8 cellular contexts compared by ENCODE assay signal in the genomic region with DNA sequence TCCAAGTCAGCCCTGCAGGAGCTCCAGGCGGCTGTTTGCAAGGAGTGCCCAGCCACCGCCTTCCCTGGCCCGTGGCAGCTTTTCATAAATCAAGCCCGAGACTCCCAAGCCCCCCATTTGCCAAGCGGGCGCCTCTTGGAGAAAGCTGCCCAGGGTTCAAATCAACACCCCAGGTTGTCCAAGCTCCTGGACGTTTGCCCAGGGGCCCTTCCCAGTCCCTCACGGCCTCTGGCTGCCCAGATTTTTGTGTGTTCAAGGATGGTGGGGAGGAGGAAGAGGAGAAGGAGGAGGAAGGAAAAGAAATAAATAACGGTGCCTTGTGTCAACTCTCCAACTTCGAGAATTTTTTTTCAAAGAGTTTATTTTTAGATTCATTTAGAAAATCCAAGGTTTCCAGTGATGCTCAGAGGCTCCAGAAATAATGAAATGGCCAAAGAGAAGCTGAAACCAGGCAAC. TPM values are rescaled to one million over a fixed set of nuclear protein-coding genes. Genes with fewer than 3 reads are reported as not detected.
DNase-seq lines count a peak whose midpoint lies in the region; ATAC-seq and TF ChIP-seq lines count a peak whose summit lies in the region.

No MANE protein-coding gene starts in this region.

- TF ChIP-seq CTCF in CD8-positive, alpha-beta T cell (IDR thresholded peaks at IDR 0.05), result no peak
- TF ChIP-seq CTCF in activated B cell treated with CpG ODN at 0.5 μM for 24 hours (IDR thresholded peaks at IDR 0.05) (no peak), ovary (IDR thresholded peaks at IDR 0.05) (no peak)

- intact Hi-C loops in CD8-positive, alpha-beta T cell (cut with DNase I, micrococcal nuclease), result no loop called here
- intact Hi-C loops in activated B cell treated with CpG ODN at 0.5 μM for 24 hours (cut with micrococcal nuclease) (loop anchor here (2.0 kb wide), 1 partner anchor 20 kb away; the partner anchor contains the start of gene NFATC2), Right ventricle myocardium superior (cut with DNase I) (loop anchor here (10.0 kb wide), 1 partner anchor 108 kb away; no protein-coding TSS in a partner anchor), ovary (cut with DNase I) (loop anchor here in 3 of 4 donors (5.0 to 10.0 kb wide), 4 partner anchors 68 to 1296 kb away; no protein-coding TSS in a partner anchor)

- CTCF ChIA-PET in CD8-positive, alpha-beta T cell (lab: Charles Lee), result interaction anchor here (0.7 to 2.2 kb wide), 5 partner anchors 32 to 254 kb away, joined by 3 to 10 read pairs (median 4); no protein-coding TSS in a partner anchor
- CTCF ChIA-PET in activated B cell treated with CpG ODN at 0.5 μM for 24 hours (lab: Charles Lee), result interaction anchor here (1.3 to 2.4 kb wide), 3 partner anchors 32 to 575 kb away, joined by 4 to 12 read pairs (median 5); no protein-coding TSS in a partner anchor

- no peaks in the 10 kb centered on the region for H3K36me3 ChIP-seq in CD8-positive, alpha-beta T cell (ENCODE audit: insufficient read depth, low read length)
- H3K36me3 ChIP-seq in ovary, result no peaks in the 10 kb centered on the region

- H3K27ac ChIP-seq in CD8-positive, alpha-beta T cell (ENCODE audit: low read depth, low read length), result no peak overlapping the region
- peak overlapping the region; percentile 88 to 96 for H3K27ac ChIP-seq in ovary

- H3K4me3 ChIP-seq in CD8-positive, alpha-beta T cell (ENCODE audit: low read depth, low read length), result peak overlapping the region; percentile 47
- peak overlapping the region; percentile 50 for H3K4me3 ChIP-seq in ovary

- no peak for TF ChIP-seq POLR2A in ovary (IDR thresholded peaks at IDR 0.05)

- H3K36me3 Mint-ChIP-seq in CD8-positive, alpha-beta T cell, result no peaks in the 10 kb centered on the region
- H3K36me3 Mint-ChIP-seq in activated B cell treated with CpG ODN at 0.5 μM for 24 hours (ENCODE audit: low read depth), result no peaks in the 10 kb centered on the region

- peaks cover 29% of the 10 kb centered on the region for H3K4me1 Mint-ChIP-seq in CD8-positive, alpha-beta T cell (ENCODE audit: low read depth)
- peaks cover 26% of the 10 kb centered on the region for H3K4me1 Mint-ChIP-seq in activated B cell treated with CpG ODN at 0.5 μM for 24 hours

- H3K9me3 ChIP-seq in CD8-positive, alpha-beta T cell (ENCODE audit: low read length), result no peaks in the 10 kb centered on the region
- no peaks in the 10 kb centered on the region for H3K9me3 ChIP-seq in ovary

- POLR2A ChIA-PET in CD8-positive, alpha-beta T cell (lab: Charles Lee), result interaction anchor here (1.0 to 1.2 kb wide), 3 partner anchors 17 to 24 kb away, joined by 3 to 5 read pairs (median 4); partner anchors contain the start of gene NFATC2
- POLR2A ChIA-PET in activated B cell treated with CpG ODN at 0.5 μM for 24 hours (lab: Charles Lee), result no interaction called here

- no peak for ATAC-seq in CD8-positive, alpha-beta T cell
- ATAC-seq in activated B cell treated with CpG ODN at 0.5 μM for 24 hours (ENCODE audit: low read depth) (no peak), Right ventricle myocardium superior (ENCODE audit: poor library complexity) (peak; percentile 19), HG03469 (IDR thresholded peaks at IDR 0.05; ENCODE audit: unreplicated experiment) (no peak), HG03432 (IDR thresholded peaks at IDR 0.05; ENCODE audit: unreplicated experiment) (no peak), HG03139 (IDR thresholded peaks at IDR 0.05; ENCODE audit: unreplicated experiment) (no peak)

- H3K4me1 ChIP-seq in CD8-positive, alpha-beta T cell (ENCODE audit: insufficient read depth, low read length), result peaks cover 25% of the 10 kb centered on the region
- H3K4me1 ChIP-seq in ovary (ENCODE audit: insufficient read depth), result peaks cover 11% of the 10 kb centered on the region

- peak overlapping the region; percentile 75 for H3K4me3 Mint-ChIP-seq in CD8-positive, alpha-beta T cell
- peak overlapping the region; percentile 67 for H3K4me3 Mint-ChIP-seq in activated B cell treated with CpG ODN at 0.5 μM for 24 hours

- DNase-seq in CD8-positive, alpha-beta T cell, result no peak
- DNase-seq in activated B cell treated with CpG ODN at 0.5 μM for 24 hours (no peak), Right ventricle myocardium superior (no peak), ovary (peak in 1 of 5 donors; percentile 79), NCI-H1417 (lab: John Stamatoyannopoulos, UW) (no peak)

- peaks cover 42% of the 10 kb centered on the region for H3K27me3 ChIP-seq in CD8-positive, alpha-beta T cell (ENCODE audit: insufficient read depth, low read length)
- no peaks in the 10 kb centered on the region for H3K27me3 ChIP-seq in ovary

- TF ChIP-seq EP300 in ovary (IDR thresholded peaks at IDR 0.05), result no peak

- 0 to 1% (median 0%) methylated on average over 10 of the region's 10 CpGs for WGBS in ovary, 3 donors

- H3K9me3 Mint-ChIP-seq in CD8-positive, alpha-beta T cell, result no peaks in the 10 kb centered on the region
- H3K9me3 Mint-ChIP-seq in activated B cell treated with CpG ODN at 0.5 μM for 24 hours, result peaks cover 4% of the 10 kb centered on the region

- H3K27ac Mint-ChIP-seq in CD8-positive, alpha-beta T cell, result no peak overlapping the region
- H3K27ac Mint-ChIP-seq in activated B cell treated with CpG ODN at 0.5 μM for 24 hours, result no peak overlapping the region

- H3K27me3 Mint-ChIP-seq in CD8-positive, alpha-beta T cell (ENCODE audit: low read depth), result peaks cover 55% of the 10 kb centered on the region
- peaks cover 58% of the 10 kb centered on the region for H3K27me3 Mint-ChIP-seq in activated B cell treated with CpG ODN at 0.5 μM for 24 hours

RNA-seq across cellular contexts. Expression of gene NFATC2, which starts 20.6 kb away (rescaled TPM):
- total RNA-seq in CD8-positive, alpha-beta T cell, result 10 to 100 TPM; 32.6 to 34.9 TPM
- 41.2 and 46.0 TPM in 2 replicates for total RNA-seq in activated B cell treated with CpG ODN at 0.5 μM for 24 hours
- total RNA-seq in Right ventricle myocardium superior, result 2.0 TPM
- total RNA-seq in ovary, result 1 to 10 TPM; 3.7 to 9.4 (median 5.1) TPM
- polyA plus RNA-seq in ovary, result 1 to 10 TPM; 2.2 to 6.7 TPM

Comparison
In these comparisons a context has a peak if more than half of its experiments do, and no peak if none do; other contexts are left out.
1. intact Hi-C loops: an anchor here in activated B cell treated with CpG ODN at 0.5 μM for 24 hours (2.0 kb wide), Right ventricle myocardium superior (10.0 kb wide) and ovary (5.0 to 10.0 kb wide); none called in CD8-positive, alpha-beta T cell.